In genomic region chr11:65859812-65860277, GRCh38 we compare ENCODE assay signal across 8 cellular contexts. TPM values are rescaled to one million over a fixed set of nuclear protein-coding genes. Genes with fewer than 3 reads are reported as not detected.
DNase-seq lines count a peak whose midpoint lies in the region; ATAC-seq, FAIRE-seq and TF ChIP-seq lines count a peak whose summit lies in the region.

No MANE protein-coding gene starts in this region.

- peak overlapping the region; percentile 85 for H3K27ac ChIP-seq in CD4-positive, alpha-beta memory T cell (ENCODE audit: low read depth, low read length)
- H3K27ac ChIP-seq in GM12878 (ENCODE audit: control insufficient read depth, insufficient read depth) (peak overlapping the region; percentile 100), mesendoderm (ENCODE audit: low read depth, low read length) (peak overlapping the region; percentile 87), urinary bladder (ENCODE audit: low read depth) (peak overlapping the region; percentile 95)

- H2BK5ac ChIP-seq in mesendoderm (ENCODE audit: low read length): peak overlapping the region; percentile 64

- TF ChIP-seq CTCF in GM12878 (IDR thresholded peaks at IDR 0.05 in 2 of 3, conservative IDR thresholded peaks at IDR 0.05 in 1 of 3; ENCODE audit: control insufficient read depth in 2 of 3, extremely low read depth in 1 of 3, insufficient read depth in 1 of 3, low read depth in 3 of 3, low read length in 3 of 3): no peak

- TF ChIP-seq RAD21 in GM12878 (IDR thresholded peaks at IDR 0.05; ENCODE audit: insufficient read depth, low read depth, low read length): no peak

- H3K36me3 Mint-ChIP-seq in CD4-positive, alpha-beta memory T cell: peaks cover 30 to 57% of the 10 kb centered on the region in 2 donors

- H3K79me2 ChIP-seq in GM12878 (ENCODE audit: control insufficient read depth, insufficient read depth, low read length): peaks cover 58% of the 10 kb centered on the region
- peaks cover 38% of the 10 kb centered on the region for H3K79me2 ChIP-seq in mesendoderm (ENCODE audit: control insufficient read depth, insufficient read depth, low read length)

- BruUV-seq in GM12878 (replicated peaks; lab: Mats Ljungman, UMichigan): no TSS peak

- no peak overlapping the region for H4K8ac ChIP-seq in mesendoderm (ENCODE audit: low read depth, low read length)

- H3K4ac ChIP-seq in mesendoderm (ENCODE audit: low read depth, low read length): peak overlapping the region; percentile 85

- peak; percentile 34; the same call in 1 of the 2 replicates for TF ChIP-seq POLR2A in GM12878 (IDR thresholded peaks at IDR 0.05; ENCODE audit: low read depth, low read length)

- intact Hi-C loops in CD4-positive, alpha-beta memory T cell (cut with micrococcal nuclease): loop anchor here (1.0 to 10.0 kb wide), 5 partner anchors 13 to 725 kb away; partner anchors contain the start of genes EFEMP2, RELA, SART1 and SYVN1
- intact Hi-C loops in GM12878 (cut with micrococcal nuclease; ENCODE audit: unreplicated experiment): loop anchor here (2.0 to 5.0 kb wide), 2 partner anchors 29 to 192 kb away; partner anchors contain the start of genes FIBP and SF3B2

- no peak for DNase-seq in CD4-positive, alpha-beta memory T cell
- DNase-seq in Jurkat, Clone E6-1 (ENCODE audit: low read depth, low spot score): no peak
- DNase-seq in GM12878 (ENCODE audit: low read depth, low spot score) (no peak), mesendoderm (no peak), iPS-NIHi7 (ENCODE audit: extremely low spot score) (no peak), NCI-H524 treated with DMSO at 0.1 percent for 48 hours (lab: John Stamatoyannopoulos, UW) (no peak)

- H3K4me3 Mint-ChIP-seq in CD4-positive, alpha-beta memory T cell: peak overlapping the region; percentile 93 to 99 (median 96)

- H3K18ac ChIP-seq in mesendoderm (ENCODE audit: low read length): peak overlapping the region; percentile 46

- no peaks in the 10 kb centered on the region for H3K9me3 ChIP-seq in CD4-positive, alpha-beta memory T cell (ENCODE audit: control insufficient read depth in 1 of 2, low read length in 2 of 2)
- no peaks in the 10 kb centered on the region for H3K9me3 ChIP-seq in GM12878 (replicated peaks; ENCODE audit: control insufficient read depth, insufficient read depth, low read length)

- no peak for FAIRE-seq in GM12878 (lab: Jason Lieb, UNC)

- under 1% methylated on average over 16 of the region's 16 CpGs for WGBS in GM12878 (ENCODE audit: insufficient coverage, insufficient replicate concordance, low lambda C conversion rate, missing lambda C conversion rate)
- WGBS in mesendoderm (ENCODE audit: extremely low coverage, insufficient coverage, low lambda C conversion rate): no CpG with 5 or more reads among the region's 16 CpGs
- WGBS in urinary bladder: 1% methylated on average over 16 of the region's 16 CpGs

- peaks cover 46% of the 10 kb centered on the region for H3K36me3 ChIP-seq in CD4-positive, alpha-beta memory T cell (ENCODE audit: insufficient read depth, low read length)
- H3K36me3 ChIP-seq in GM12878 (ENCODE audit: control insufficient read depth in 2 of 2, insufficient read depth in 2 of 2, low read length in 1 of 2) (peaks cover 26 to 36% of the 10 kb centered on the region in 2 experiments), mesendoderm (ENCODE audit: control insufficient read depth, insufficient read depth, low read length) (peaks cover 18% of the 10 kb centered on the region), urinary bladder (ENCODE audit: insufficient read depth) (no peaks in the 10 kb centered on the region)

- no peak overlapping the region for H2AK5ac ChIP-seq in mesendoderm (ENCODE audit: low read length)

- no peak for TF ChIP-seq EP300 in GM12878 (IDR thresholded peaks at IDR 0.05; ENCODE audit: borderline replicate concordance in 1 of 2, control insufficient read depth in 1 of 2, low read depth in 2 of 2, low read length in 2 of 2)

- peak overlapping the region; percentile 81 for H3K56ac ChIP-seq in mesendoderm (ENCODE audit: low read length)

- ATAC-seq in GM12878 (no peak), GM18858 (IDR thresholded peaks at IDR 0.05; ENCODE audit: unreplicated experiment) (no peak)

- CTCF ChIA-PET in CD4-positive, alpha-beta memory T cell (lab: Charles Lee; ENCODE audit: partially characterized antibody): interaction anchor here (0.6 to 11.0 kb wide), 30 partner anchors 8 to 758 kb away, joined by 3 to 281 read pairs (median 3); partner anchors contain the start of genes BANF1, C11orf68, CCDC85B and DRAP1
- CTCF ChIA-PET in GM12878 (lab: Yijun Ruan, JAX): interaction anchor here (0.6 to 5.7 kb wide), 34 partner anchors 10 to 289 kb away, joined by 3 to 146 read pairs (median 4); partner anchors contain the start of genes CCDC85B, CTSW, EFEMP2 and FAM89B

- peak overlapping the region; percentile 17 to 81 for H3K4me3 ChIP-seq in CD4-positive, alpha-beta memory T cell (ENCODE audit: low read length in 2 of 2)
- peak overlapping the region; percentile 96 for H3K4me3 ChIP-seq in Jurkat, Clone E6-1 (ENCODE audit: low read length)
- peak overlapping the region; percentile 85 for H3K4me3 ChIP-seq in GM12878
- peak overlapping the region; percentile 26 for H3K4me3 ChIP-seq in mesendoderm (ENCODE audit: low read length)
- peak overlapping the region; percentile 21 for H3K4me3 ChIP-seq in urinary bladder (ENCODE audit: low read depth, low read length)

- no peak overlapping the region for H2BK15ac ChIP-seq in mesendoderm (replicated peaks; ENCODE audit: low read depth)

- H3K4me1 ChIP-seq in CD4-positive, alpha-beta memory T cell (ENCODE audit: insufficient read depth, low read length): peaks cover 53% of the 10 kb centered on the region
- H3K4me1 ChIP-seq in GM12878 (ENCODE audit: control insufficient read depth, insufficient read depth, low read length): peaks cover 25% of the 10 kb centered on the region
- H3K4me1 ChIP-seq in mesendoderm (ENCODE audit: control insufficient read depth, low read depth, low read length): peaks cover 3% of the 10 kb centered on the region
- H3K4me1 ChIP-seq in urinary bladder (ENCODE audit: insufficient read depth): no peaks in the 10 kb centered on the region

- RAD21 ChIA-PET in GM12878 (lab: Charles Lee; ENCODE audit: unreplicated experiment): interaction anchor here (0.7 to 5.0 kb wide), 22 partner anchors 12 to 276 kb away, joined by 3 to 76 read pairs (median 4); partner anchors contain the start of genes BANF1, CCDC85B, EIF1AD and FIBP

- H3K4me1 Mint-ChIP-seq in CD4-positive, alpha-beta memory T cell: peaks cover 28 to 58% (median 43%) of the 10 kb centered on the region in 4 donors

- peaks cover 27% of the 10 kb centered on the region for H3K79me1 ChIP-seq in mesendoderm (ENCODE audit: low read length)

- peak overlapping the region; percentile 92 to 99 (median 97) for H3K27ac Mint-ChIP-seq in CD4-positive, alpha-beta memory T cell

- in situ Hi-C loops in GM12878 (cut with MboI): loop anchor here (25.0 kb wide), 1 partner anchor 1623 kb away; the partner anchor contains the start of genes DNAJC4, FKBP2, NUDT22 and PPP1R14B

- H3K23ac ChIP-seq in mesendoderm (ENCODE audit: low read length): peak overlapping the region; percentile 3

- peak overlapping the region; percentile 39 for H2BK120ac ChIP-seq in mesendoderm (ENCODE audit: low read depth, low read length)

- H2AFZ ChIP-seq in GM12878 (ENCODE audit: control insufficient read depth, low read depth, low read length): no peak overlapping the region; the same call in none of the 2 replicates

- H3K4me2 ChIP-seq in GM12878 (ENCODE audit: control insufficient read depth, insufficient read depth): peak overlapping the region; percentile 99
- H3K4me2 ChIP-seq in mesendoderm (ENCODE audit: low read length): peak overlapping the region; percentile 35

- H3K27me3 Mint-ChIP-seq in CD4-positive, alpha-beta memory T cell: no peaks in the 10 kb centered on the region

- H4K20me1 ChIP-seq in GM12878 (ENCODE audit: control insufficient read depth, insufficient read depth): peaks cover 11% of the 10 kb centered on the region

- H3K9me3 Mint-ChIP-seq in CD4-positive, alpha-beta memory T cell: peaks cover 0 to 6% (median 0%) of the 10 kb centered on the region in 8 donors

- SMC1A ChIA-PET in GM12878 (lab: Charles Lee; ENCODE audit: uncharacterized antibody, unreplicated experiment): interaction anchor here (0.8 to 4.3 kb wide), 15 partner anchors 10 to 204 kb away, joined by 3 to 52 read pairs (median 5); partner anchors contain the start of genes BANF1, CCDC85B, FIBP and KAT5

- peak overlapping the region; percentile 97 for H3K9ac ChIP-seq in GM12878 (ENCODE audit: control insufficient read depth, insufficient read depth, low read length)
- H3K9ac ChIP-seq in mesendoderm (ENCODE audit: low read length): peak overlapping the region; percentile 83

- POLR2A ChIA-PET in CD4-positive, alpha-beta memory T cell (lab: Charles Lee; ENCODE audit: partially characterized antibody): interaction anchor here (0.7 to 8.5 kb wide), 44 partner anchors 9 to 1619 kb away, joined by 3 to 435 read pairs (median 5); partner anchors contain the start of genes AP5B1, BANF1, C11orf68 and CCDC85B
- POLR2A ChIA-PET in GM12878 (lab: Charles Lee): interaction anchor here (0.5 to 5.6 kb wide), 25 partner anchors 9 to 259 kb away, joined by 3 to 155 read pairs (median 6); partner anchors contain the start of genes BANF1, CCDC85B, EFEMP2 and EIF1AD

- no peaks in the 10 kb centered on the region for H3K27me3 ChIP-seq in CD4-positive, alpha-beta memory T cell (ENCODE audit: insufficient read depth, low read length)
- H3K27me3 ChIP-seq in GM12878 (replicated peaks in 1 of 2; ENCODE audit: control insufficient read depth in 2 of 2, insufficient read depth in 2 of 2, low read length in 1 of 2): no peaks in the 10 kb centered on the region
- no peaks in the 10 kb centered on the region for H3K27me3 ChIP-seq in mesendoderm (ENCODE audit: insufficient read depth, low read length, poor library complexity)

- H4K5ac ChIP-seq in mesendoderm (ENCODE audit: low read length): no peak overlapping the region

RNA-seq across cellular contexts. Expression of gene MUS81, which starts 0.4 kb away (rescaled TPM):
- total RNA-seq in CD4-positive, alpha-beta memory T cell: 10 to 100 TPM; 93.6 to 95.5 TPM
- polyA plus RNA-seq in CD4-positive, alpha-beta memory T cell: 10 to 100 TPM; 24.0 to 31.1 TPM
- polyA plus RNA-seq in Jurkat, Clone E6-1 (2012; ENCODE audit: insufficient read depth, insufficient read length): 133 TPM
- 82.3 and 89.8 TPM in 2 replicates for total RNA-seq in GM12878 (2013; cell fraction: nucleolus; rRNA removed)
- 59.1 and 67.7 TPM in 2 replicates for total RNA-seq in GM12878 (2014; rRNA removed)
- total RNA-seq in GM12878 (2014; rRNA removed; fragmentation: Illumina TruSeq; extraction: Trizol): 32.4 and 33.0 TPM in 2 replicates
- 68.5 and 76.1 TPM in 2 replicates for total RNA-seq in GM12878 (2021)
- 30.8 TPM for polyA plus RNA-seq in GM12878 (2011; ENCODE audit: low read depth)
- 28.8 and 39.3 TPM in 2 replicates for polyA plus RNA-seq in GM12878 (2011; rRNA removed)
- 28.2 and 51.3 TPM in 2 replicates for polyA plus RNA-seq in GM12878 (2011; cell fraction: cytosol; rRNA removed)
- polyA plus RNA-seq in GM12878 (2011; cell fraction: nucleus; rRNA removed): 432 and 473 TPM in 2 replicates
- polyA plus RNA-seq in GM12878 (2012): 50.1 and 67.1 TPM in 2 replicates
- polyA plus RNA-seq in GM12878 (2014; fragmentation: Illumina TruSeq; extraction: Trizol): 10.7 and 31.9 TPM in 2 replicates
- 10 to 100 TPM; 11.8 to 22.9 TPM for polyA plus RNA-seq in GM12878 (2014; fragmentation: Nextera tagmentation; extraction: Ambion mirVana)
- polyA plus RNA-seq in GM12878 (2014; rRNA removed): 70.7 and 81.2 TPM in 2 replicates
- 10 to 100 TPM; 57.6 to 65.1 TPM for polyA plus RNA-seq in GM12878 (2016; fragmentation: Nextera tagmentation; extraction: Ambion mirVana)
- 17.4 and 36.6 TPM in 2 replicates for polyA minus RNA-seq in GM12878 (2011; rRNA and poly(A)+ RNA removed)
- polyA minus RNA-seq in GM12878 (2011; cell fraction: cytosol; rRNA and poly(A)+ RNA removed): 15.3 and 20.6 TPM in 2 replicates
- polyA minus RNA-seq in GM12878 (2011; cell fraction: nucleus; rRNA and poly(A)+ RNA removed): 98.3 and 150 TPM in 2 replicates
- 34.0 TPM for polyA plus RNA-seq in mesendoderm (2013, experiment 1 of 2)
- polyA plus RNA-seq in mesendoderm (2013, experiment 2 of 2): 34.8 TPM
- total RNA-seq in urinary bladder: 38.2 TPM
- 65.4 TPM for polyA plus RNA-seq in urinary bladder

RNA-seq across cellular contexts. Expression of gene CFL1, which starts 1.9 kb away (rescaled TPM):
- total RNA-seq in CD4-positive, alpha-beta memory T cell: 100 to 1,000 TPM; 540 to 578 TPM
- 1,000 to 10,000 TPM; 2,794 to 2,825 TPM for polyA plus RNA-seq in CD4-positive, alpha-beta memory T cell
- 1,542 TPM for polyA plus RNA-seq in Jurkat, Clone E6-1 (2012; ENCODE audit: insufficient read depth, insufficient read length)
- 119 and 124 TPM in 2 replicates for total RNA-seq in GM12878 (2013; cell fraction: nucleolus; rRNA removed)
- 1,600 and 1,643 TPM in 2 replicates for total RNA-seq in GM12878 (2014; rRNA removed)
- total RNA-seq in GM12878 (2014; rRNA removed; fragmentation: Illumina TruSeq; extraction: Trizol): 1,098 and 1,149 TPM in 2 replicates
- 1,426 and 1,431 TPM in 2 replicates for total RNA-seq in GM12878 (2021)
- 247 TPM for polyA plus RNA-seq in GM12878 (2011; ENCODE audit: low read depth)
- 575 and 895 TPM in 2 replicates for polyA plus RNA-seq in GM12878 (2011; rRNA removed)
- 1,927 and 2,763 TPM in 2 replicates for polyA plus RNA-seq in GM12878 (2011; cell fraction: cytosol; rRNA removed)
- polyA plus RNA-seq in GM12878 (2011; cell fraction: nucleus; rRNA removed): 600 and 985 TPM in 2 replicates
- polyA plus RNA-seq in GM12878 (2012): 689 and 822 TPM in 2 replicates
- polyA plus RNA-seq in GM12878 (2014; fragmentation: Illumina TruSeq; extraction: Trizol): 1,149 and 1,571 TPM in 2 replicates
- polyA plus RNA-seq in GM12878 (2014; fragmentation: Nextera tagmentation; extraction: Ambion mirVana): 100 to 1,000 TPM; 164 to 462 TPM
- polyA plus RNA-seq in GM12878 (2014; rRNA removed): 1,518 and 1,569 TPM in 2 replicates
- 1,000 to 10,000 TPM; 2,798 to 2,994 TPM for polyA plus RNA-seq in GM12878 (2016; fragmentation: Nextera tagmentation; extraction: Ambion mirVana)
- 1,157 and 1,210 TPM in 2 replicates for polyA minus RNA-seq in GM12878 (2011; rRNA and poly(A)+ RNA removed)
- polyA minus RNA-seq in GM12878 (2011; cell fraction: cytosol; rRNA and poly(A)+ RNA removed): 404 and 512 TPM in 2 replicates
- 202 and 320 TPM in 2 replicates for polyA minus RNA-seq in GM12878 (2011; cell fraction: nucleus; rRNA and poly(A)+ RNA removed)
- polyA plus RNA-seq in mesendoderm (2013, experiment 1 of 2): 1,253 TPM
- polyA plus RNA-seq in mesendoderm (2013, experiment 2 of 2): 1,244 TPM
- total RNA-seq in urinary bladder: 231 TPM
- 728 TPM for polyA plus RNA-seq in urinary bladder

RNA-seq across cellular contexts. Expression of gene EFEMP2, which starts 12.8 kb away (rescaled TPM):
- 1 to 10 TPM; 6.0 to 8.3 TPM for total RNA-seq in CD4-positive, alpha-beta memory T cell
- polyA plus RNA-seq in CD4-positive, alpha-beta memory T cell: under 1 TPM; 0.40 to 0.55 TPM
- polyA plus RNA-seq in Jurkat, Clone E6-1 (2012; ENCODE audit: insufficient read depth, insufficient read length): 9.7 TPM
- 26.4 and 31.8 TPM in 2 replicates for total RNA-seq in GM12878 (2013; cell fraction: nucleolus; rRNA removed)
- total RNA-seq in GM12878 (2014; rRNA removed): 2.3 and 2.6 TPM in 2 replicates
- total RNA-seq in GM12878 (2014; rRNA removed; fragmentation: Illumina TruSeq; extraction: Trizol): 0.94 and 1.7 TPM in 2 replicates
- total RNA-seq in GM12878 (2021): 2.3 and 2.4 TPM in 2 replicates
- polyA plus RNA-seq in GM12878 (2011; ENCODE audit: low read depth): 9.0 TPM
- 8.5 and 13.2 TPM in 2 replicates for polyA plus RNA-seq in GM12878 (2011; rRNA removed)
- 16.1 and 19.3 TPM in 2 replicates for polyA plus RNA-seq in GM12878 (2011; cell fraction: cytosol; rRNA removed)
- polyA plus RNA-seq in GM12878 (2011; cell fraction: nucleus; rRNA removed): 122 and 196 TPM in 2 replicates
- polyA plus RNA-seq in GM12878 (2012): 17.5 and 18.5 TPM in 2 replicates
- polyA plus RNA-seq in GM12878 (2014; fragmentation: Illumina TruSeq; extraction: Trizol): 0.96 and 1.3 TPM in 2 replicates
- polyA plus RNA-seq in GM12878 (2014; fragmentation: Nextera tagmentation; extraction: Ambion mirVana): under 1 TPM in 1 of 2 experiments, not detected in 1; 0.24 TPM
- polyA plus RNA-seq in GM12878 (2014; rRNA removed): 3.0 and 3.5 TPM in 2 replicates
- polyA plus RNA-seq in GM12878 (2016; fragmentation: Nextera tagmentation; extraction: Ambion mirVana): 1 to 10 TPM in 1 of 2 experiments, under 1 TPM in 1; 0.70 to 1.3 TPM
- 3.0 and 9.8 TPM in 2 replicates for polyA minus RNA-seq in GM12878 (2011; rRNA and poly(A)+ RNA removed)
- 1.1 and 1.3 TPM in 2 replicates for polyA minus RNA-seq in GM12878 (2011; cell fraction: cytosol; rRNA and poly(A)+ RNA removed)
- polyA minus RNA-seq in GM12878 (2011; cell fraction: nucleus; rRNA and poly(A)+ RNA removed): 18.9 and 19.9 TPM in 2 replicates
- 9.1 TPM for polyA plus RNA-seq in mesendoderm (2013, experiment 1 of 2)
- 8.7 TPM for polyA plus RNA-seq in mesendoderm (2013, experiment 2 of 2)
- 43.3 TPM for total RNA-seq in urinary bladder
- 120 TPM for polyA plus RNA-seq in urinary bladder

RNA-seq across cellular contexts. Expression of gene CTSW, which starts 19.8 kb away (rescaled TPM):
- 10 to 100 TPM; 30.1 to 30.4 TPM for total RNA-seq in CD4-positive, alpha-beta memory T cell
- polyA plus RNA-seq in CD4-positive, alpha-beta memory T cell: 100 to 1,000 TPM in 1 of 2 donors, 10 to 100 TPM in 1; 80.9 to 107 TPM
- polyA plus RNA-seq in Jurkat, Clone E6-1 (2012; ENCODE audit: insufficient read depth, insufficient read length): 5.0 TPM
- not detected in 2 replicates for total RNA-seq in GM12878 (2013; cell fraction: nucleolus; rRNA removed)
- total RNA-seq in GM12878 (2014; rRNA removed) (1.4 and 2.9 TPM in 2 replicates), GM12878 (2014; rRNA removed; fragmentation: Illumina TruSeq; extraction: Trizol) (1.5 and 1.7 TPM in 2 replicates), GM12878 (2021) (1.5 and 1.9 TPM in 2 replicates), urinary bladder (2.7 TPM)
- polyA plus RNA-seq in GM12878 (2011; ENCODE audit: low read depth): 0.35 TPM
- polyA plus RNA-seq in GM12878 (2011; rRNA removed) (7.0 and 12.0 TPM in 2 replicates), GM12878 (2014; fragmentation: Illumina TruSeq; extraction: Trizol) (0.43 and 1.7 TPM in 2 replicates), GM12878 (2014; fragmentation: Nextera tagmentation; extraction: Ambion mirVana) (1 to 10 TPM in 1 of 2 experiments, under 1 TPM in 1; 0.53 to 1.6 TPM), GM12878 (2014; rRNA removed) (1.7 and 3.3 TPM in 2 replicates), GM12878 (2016; fragmentation: Nextera tagmentation; extraction: Ambion mirVana) (1 to 10 TPM in 1 of 2 experiments, under 1 TPM in 1; 0.92 to 1.1 TPM), urinary bladder (0.98 TPM)
- 16.2 and 18.8 TPM in 2 replicates for polyA plus RNA-seq in GM12878 (2011; cell fraction: cytosol; rRNA removed)
- 9.2 and 16.3 TPM in 2 replicates for polyA plus RNA-seq in GM12878 (2011; cell fraction: nucleus; rRNA removed)
- 0.74 and 1.0 TPM in 2 replicates for polyA plus RNA-seq in GM12878 (2012)
- polyA minus RNA-seq in GM12878 (2011; rRNA and poly(A)+ RNA removed): 8.3 and 16.4 TPM in 2 replicates
- 4.3 and 4.5 TPM in 2 replicates for polyA minus RNA-seq in GM12878 (2011; cell fraction: cytosol; rRNA and poly(A)+ RNA removed)
- 3.0 and 5.2 TPM in 2 replicates for polyA minus RNA-seq in GM12878 (2011; cell fraction: nucleus; rRNA and poly(A)+ RNA removed)
- polyA plus RNA-seq in mesendoderm (2013, experiment 1 of 2): not detected
- polyA plus RNA-seq in mesendoderm (2013, experiment 2 of 2): not detected

RNA-seq across cellular contexts. Expression of gene SNX32, which starts 26.1 kb away (rescaled TPM):
- under 1 TPM; 0.42 to 0.64 TPM for total RNA-seq in CD4-positive, alpha-beta memory T cell
- under 1 TPM; 0.68 to 0.93 TPM for polyA plus RNA-seq in CD4-positive, alpha-beta memory T cell
- polyA plus RNA-seq in Jurkat, Clone E6-1 (2012; ENCODE audit: insufficient read depth, insufficient read length): 0.87 TPM
- 0.51 and 0.54 TPM in 2 replicates for total RNA-seq in GM12878 (2013; cell fraction: nucleolus; rRNA removed)
- 0.11 and 0.54 TPM in 2 replicates for total RNA-seq in GM12878 (2014; rRNA removed)
- not detected in 2 replicates for total RNA-seq in GM12878 (2014; rRNA removed; fragmentation: Illumina TruSeq; extraction: Trizol)
- total RNA-seq in GM12878 (2021): 0.16 and 0.41 TPM in 2 replicates
- 0.96 TPM for polyA plus RNA-seq in GM12878 (2011; ENCODE audit: low read depth)
- 0.05 TPM in 1 of 2 replicates, not detected in the other for polyA plus RNA-seq in GM12878 (2011; rRNA removed)
- 0.08 and 0.10 TPM in 2 replicates for polyA plus RNA-seq in GM12878 (2011; cell fraction: cytosol; rRNA removed)
- 0.57 and 0.93 TPM in 2 replicates for polyA plus RNA-seq in GM12878 (2011; cell fraction: nucleus; rRNA removed)
- 1.5 TPM in 2 replicates for polyA plus RNA-seq in GM12878 (2012)
- 0.21 TPM in 1 of 2 replicates, not detected in the other for polyA plus RNA-seq in GM12878 (2014; fragmentation: Illumina TruSeq; extraction: Trizol)
- polyA plus RNA-seq in GM12878 (2014; fragmentation: Nextera tagmentation; extraction: Ambion mirVana): under 1 TPM; 0.04 to 0.06 TPM
- polyA plus RNA-seq in GM12878 (2014; rRNA removed): 0.10 and 0.36 TPM in 2 replicates
- polyA plus RNA-seq in GM12878 (2016; fragmentation: Nextera tagmentation; extraction: Ambion mirVana): 1 to 10 TPM in 1 of 2 experiments, under 1 TPM in 1; 0.67 to 1.5 TPM
- not detected in 2 replicates for polyA minus RNA-seq in GM12878 (2011; rRNA and poly(A)+ RNA removed)
- not detected in 2 replicates for polyA minus RNA-seq in GM12878 (2011; cell fraction: cytosol; rRNA and poly(A)+ RNA removed)
- 0.19 and 0.24 TPM in 2 replicates for polyA minus RNA-seq in GM12878 (2011; cell fraction: nucleus; rRNA and poly(A)+ RNA removed)
- polyA plus RNA-seq in mesendoderm (2013, experiment 1 of 2): 0.10 TPM
- polyA plus RNA-seq in mesendoderm (2013, experiment 2 of 2): 0.08 TPM
- 0.85 TPM for total RNA-seq in urinary bladder
- polyA plus RNA-seq in urinary bladder: 2.0 TPM

Comparison
In these comparisons a context has a peak if more than half of its experiments do, and no peak if none do; other contexts are left out.
1. H3K4me3 ChIP-seq: peak in every context shown above with its lines; median percentile 96 in Jurkat, Clone E6-1; 85 in GM12878; 49 in CD4-positive, alpha-beta memory T cell; 26 in mesendoderm; 21 in urinary bladder.